Comparison of ENCODE assay signal across 17 cellular contexts in genomic region chr9:127661342-127661741, GRCh38. TPM values are rescaled to one million over a fixed set of nuclear protein-coding genes. Genes with fewer than 3 reads are reported as not detected.
DNase-seq lines count a peak whose midpoint lies in the region; ATAC-seq and TF ChIP-seq lines count a peak whose summit lies in the region.
"Had no signal": no experiment of that assay in that cellular context is flagged by ENCODE, and none has a peak within 500 bp of the region (broad histone marks: within the 10 kb centered on the region; RNA-seq: fewer than 3 reads in every experiment).

No MANE protein-coding gene starts in this region.

- TF ChIP-seq CTCF in type B pancreatic cell (conservative IDR thresholded peaks at IDR 0.05), result no peak
- no peak for TF ChIP-seq CTCF in prostate gland (IDR thresholded peaks at IDR 0.05)

- H3K27me3 ChIP-seq in prostate gland (replicated peaks; ENCODE audit: insufficient read depth), result no peaks in the 10 kb centered on the region
- H3K27me3 ChIP-seq: tibial nerve had no signal

- no peaks in the 10 kb centered on the region for H3K36me3 ChIP-seq in prostate gland

- WGBS in prostate gland, result 38% methylated on average over 8 of the region's 8 CpGs

- TF ChIP-seq POLR2A in prostate gland (IDR thresholded peaks at IDR 0.05), result no peak

- H3K9me3 ChIP-seq in prostate gland, result no peaks in the 10 kb centered on the region
- H3K9me3 ChIP-seq: tibial nerve had no signal

- H3K36me3 Mint-ChIP-seq in type B pancreatic cell, result peaks cover 23% of the 10 kb centered on the region
- H3K36me3 Mint-ChIP-seq: activated naive CD4-positive, alpha-beta T cell treated with anti-CD3 and anti-CD28 coated beads, Interleukin-2, amount 50 U/mL, for 72 hours; IgD-negative memory B cell had no signal

- H3K27ac ChIP-seq in prostate gland, result no peak overlapping the region
- H3K27ac ChIP-seq: tibial nerve had no signal

- no peaks in the 10 kb centered on the region for H3K27me3 Mint-ChIP-seq in type B pancreatic cell

- DNase-seq in NCI-H2107 treated with DMSO at 0.1 percent for 48 hours (lab: John Stamatoyannopoulos, UW; ENCODE audit: unreplicated experiment), result peak; percentile 45
- DNase-seq in NCI-H2107 (lab: John Stamatoyannopoulos, UW), result no peak
- peak; percentile 71 to 80 for DNase-seq in SHP77 (lab: John Stamatoyannopoulos, UW)
- peak; percentile 90 for DNase-seq in left kidney (ENCODE audit: low read depth, low spot score)
- no peak for DNase-seq in type B pancreatic cell (ENCODE audit: extremely low spot score, unreplicated experiment)
- no peak for DNase-seq in prostate gland (ENCODE audit: low spot score)
- DNase-seq: Calu3, NCI-H2029 treated with DMSO at 0.1 percent for 48 hours had no signal

- H3K27ac Mint-ChIP-seq in type B pancreatic cell, result peak overlapping the region; percentile 86
- H3K27ac Mint-ChIP-seq: activated naive CD4-positive, alpha-beta T cell treated with anti-CD3 and anti-CD28 coated beads, Interleukin-2, amount 50 U/mL, for 72 hours; IgD-negative memory B cell had no signal

- intact Hi-C loops in prostate gland (cut with DNase I), result no loop called here

- peak overlapping the region; percentile 73 for H3K4me3 Mint-ChIP-seq in type B pancreatic cell
- H3K4me3 Mint-ChIP-seq: central memory CD8-positive, alpha-beta T cell; IgD-negative memory B cell had no signal

- H3K4me1 ChIP-seq in prostate gland (replicated peaks), result no peaks in the 10 kb centered on the region

- ATAC-seq in GM18498 (IDR thresholded peaks at IDR 0.05; ENCODE audit: unreplicated experiment) (no peak), HG03135 (IDR thresholded peaks at IDR 0.05; ENCODE audit: unreplicated experiment) (no peak)
- ATAC-seq: activated naive CD4-positive, alpha-beta T cell treated with anti-CD3 and anti-CD28 coated beads, Interleukin-2, amount 50 U/mL, for 72 hours; HCT116 had no signal

- H3K4me3 ChIP-seq in prostate gland, result no peak overlapping the region
- H3K4me3 ChIP-seq: smooth muscle cell, tibial nerve had no signal

- no peaks in the 10 kb centered on the region for H3K9me3 Mint-ChIP-seq in type B pancreatic cell
- H3K9me3 Mint-ChIP-seq: activated naive CD4-positive, alpha-beta T cell treated with anti-CD3 and anti-CD28 coated beads, Interleukin-2, amount 50 U/mL, for 72 hours; central memory CD8-positive, alpha-beta T cell; IgD-negative memory B cell had no signal

- peaks cover 36% of the 10 kb centered on the region for H3K4me1 Mint-ChIP-seq in type B pancreatic cell (ENCODE audit: unreplicated experiment)
- H3K4me1 Mint-ChIP-seq: central memory CD8-positive, alpha-beta T cell; IgD-negative memory B cell had no signal

RNA-seq across cellular contexts. Expression of gene CFAP157, which starts 45.4 kb away (rescaled TPM):
- total RNA-seq in type B pancreatic cell (ENCODE audit: low replicate concordance), result 0.26 and 8.0 TPM in 2 replicates
- total RNA-seq in prostate gland, result 1 to 10 TPM in 1 of 2 donors, not detected in 1; 2.8 TPM
- total RNA-seq: A172; activated naive CD4-positive, alpha-beta T cell treated with anti-CD3 and anti-CD28 coated beads, Interleukin-2, amount 50 U/mL, for 72 hours; smooth muscle cell had no signal

RNA-seq across cellular contexts. Expression of gene STXBP1, which starts 49.3 kb away (rescaled TPM):
- total RNA-seq in type B pancreatic cell (ENCODE audit: low replicate concordance) (43.1 and 48.8 TPM in 2 replicates), prostate gland (10 to 100 TPM; 32.2 to 47.6 TPM)

RNA-seq across cellular contexts. Expression of gene PTRH1, which starts 54.1 kb away (rescaled TPM):
- total RNA-seq in type B pancreatic cell (ENCODE audit: low replicate concordance) (12.0 and 13.9 TPM in 2 replicates), prostate gland (10 to 100 TPM; 25.4 to 28.6 TPM)

RNA-seq across cellular contexts. Expression of gene TTC16, which starts 54.5 kb away (rescaled TPM):
- total RNA-seq in type B pancreatic cell (ENCODE audit: low replicate concordance) (0.10 TPM in 1 of 2 replicates, not detected in the other), prostate gland (1 to 10 TPM in 1 of 2 donors, not detected in 1; 3.4 TPM)
- total RNA-seq: Calu3, smooth muscle cell had no signal

Comparison
In these comparisons a context has a peak if more than half of its experiments do, and no peak if none do; other contexts are left out.
1. DNase-seq: peak in NCI-H2107 treated with DMSO at 0.1 percent for 48 hours (single experiment), SHP77 (2 of 2) and left kidney (single experiment); none in NCI-H2107 (single experiment), type B pancreatic cell (single experiment) and prostate gland (single experiment).